Comparison of ENCODE assay signal across 31 cellular contexts in the genomic region with DNA sequence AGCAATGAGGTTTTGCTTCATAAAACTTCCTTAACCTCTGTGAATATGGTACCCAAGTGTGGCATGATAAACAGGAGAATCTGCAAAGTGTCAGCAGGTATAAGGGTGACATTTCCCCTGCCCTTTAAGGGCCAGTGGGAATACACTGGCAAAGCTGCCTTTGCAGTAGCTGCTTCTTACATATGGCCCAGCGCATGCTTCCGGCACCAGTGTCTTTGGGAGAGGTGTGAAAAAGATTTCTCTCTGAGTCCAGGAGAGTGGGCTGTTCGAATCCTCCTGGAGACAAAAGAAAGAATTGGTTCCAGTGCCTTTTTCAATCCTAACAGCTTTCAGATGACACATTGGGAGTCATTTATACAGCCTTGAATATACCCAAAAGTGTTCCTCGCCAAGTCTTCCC.
"Had no signal": no experiment of that assay in that cellular context is flagged by ENCODE, and none has a peak within 500 bp of the region (broad histone marks: within the 10 kb centered on the region; RNA-seq: fewer than 3 reads in every experiment).

No MANE protein-coding gene starts in this region.

- FAIRE-seq: urothelium cell line had no signal

- H3K36me3 ChIP-seq: neutrophil, ovary, prostate gland, right atrium auricular region, spleen, thoracic aorta, thyroid gland, tibial nerve, upper lobe of left lung, vagina had no signal

- H3K4me1 ChIP-seq: parathyroid adenoma, prostate gland, right atrium auricular region, spleen, thyroid gland, tibial nerve, upper lobe of left lung, vagina had no signal

- H3K9me3 ChIP-seq: neutrophil, ovary, prostate gland, right atrium auricular region, thoracic aorta, thyroid gland, tibial nerve, upper lobe of left lung, vagina had no signal

- H3K4me3 ChIP-seq: ovary, prostate gland, right atrium auricular region, skin epidermis, smooth muscle cell, spleen, thoracic aorta, thyroid gland, tibial nerve, upper lobe of left lung, vagina had no signal

- DNase-seq: naive thymus-derived CD8-positive, alpha-beta T cell; nephron progenitor cell; nucleus accumbens; ovary; retina; spleen; stimulated activated CD4-positive, alpha-beta T cell treated with anti-CD3 and anti-CD28 coated beads, Interleukin-12 subunit alpha, Interleukin-12 subunit beta, amount 100 ng/mL, for 4 hours; stimulated activated CD4-positive, alpha-beta T cell treated with anti-CD3 and anti-CD28 coated beads, Interleukin-1b, Interleukin-23, amount 100 ng/mL, for 48 hours; stimulated activated CD4-positive, alpha-beta T cell treated with anti-CD3 and anti-CD28 coated beads, Interleukin-4, amount 100 ng/mL, for 1 hour; stimulated activated CD4-positive, alpha-beta T cell treated with anti-CD3 and anti-CD28 coated beads, Interleukin-4, amount 100 ng/mL, for 4 hours; stimulated activated CD8-positive, alpha-beta memory T cell treated with anti-CD3 and anti-CD28 coated beads, Interleukin-4, amount 100 ng/mL, for 48 hours; stimulated activated naive CD4-positive, alpha-beta T cell; stimulated activated naive CD8-positive, alpha-beta T cell treated with anti-CD3 and anti-CD28 coated beads, Interleukin-15, amount 100 ng/mL, for 72 hours; stimulated activated naive CD8-positive, alpha-beta T cell treated with anti-CD3 and anti-CD28 coated beads, Interleukin-15, Interleukin-2, amounts not matched to agents 100 U/mL and 50 U/mL, for 24 hours; substantia nigra; thyroid gland; trophoblast cell; upper lobe of left lung had no signal

- H3K27me3 ChIP-seq: neutrophil, ovary, right atrium auricular region, spleen, thyroid gland, tibial nerve, upper lobe of left lung, vagina had no signal

- ATAC-seq: naive thymus-derived CD8-positive, alpha-beta T cell; natural killer cell treated with Interleukin-12 subunit alpha and Interleukin-12 subunit beta and Interleukin-15 and Interleukin-18, amount 100 ng/mL, for 72 hours; sciatic nerve; stimulated activated memory B cell treated with anti-CD40 and anti-IgM and Interleukin-4, amounts not matched to agents 10 μg/mL and 1 μg/mL and 100 μg/mL, for 72 hours; stimulated activated naive CD8-positive, alpha-beta T cell treated with anti-CD3 and anti-CD28 coated beads, Interleukin-15, amount 100 ng/mL, for 72 hours; stimulated activated naive CD8-positive, alpha-beta T cell treated with anti-CD3 and anti-CD28 coated beads, Interleukin-15, Interleukin-2, amounts not matched to agents 100 U/mL and 50 U/mL, for 24 hours had no signal

- H3K27ac ChIP-seq: neutrophil, ovary, parathyroid adenoma, prostate gland, right atrium auricular region, skin epidermis, spleen, thoracic aorta, thyroid gland, tibial nerve, upper lobe of left lung, vagina had no signal
